8 cellular contexts compared by ENCODE assay signal in genomic region chr20:31675828-31676533, GRCh38. TPM values are rescaled to one million over a fixed set of nuclear protein-coding genes. Genes with fewer than 3 reads are reported as not detected.
DNase-seq lines count a peak whose midpoint lies in the region; ATAC-seq and TF ChIP-seq lines count a peak whose summit lies in the region.

No MANE protein-coding gene starts in this region.

- no peaks in the 10 kb centered on the region for H3K36me3 ChIP-seq in parathyroid adenoma (ENCODE audit: control insufficient read depth, insufficient read depth, low read length)
- H3K36me3 ChIP-seq in upper lobe of left lung: peaks cover 0 to 56% (median 11%) of the 10 kb centered on the region in 4 donors

- no peaks in the 10 kb centered on the region for H3K27me3 Mint-ChIP-seq in activated CD4-positive, alpha-beta T cell treated with anti-CD3 and anti-CD28 coated beads, Interleukin-2, amount 10 ng/mL, durations not matched to agents 24 days and 14 days
- no peaks in the 10 kb centered on the region for H3K27me3 Mint-ChIP-seq in effector memory CD8-positive, alpha-beta T cell

- no peak for DNase-seq in GM12864 (ENCODE audit: low read depth)
- DNase-seq in HS-5 (ENCODE audit: low read depth): peak; percentile 42
- DNase-seq in activated CD4-positive, alpha-beta T cell treated with anti-CD3 and anti-CD28 coated beads, Interleukin-2, amount 10 ng/mL, durations not matched to agents 24 days and 14 days: peak; percentile 93
- DNase-seq in effector memory CD8-positive, alpha-beta T cell: peak; percentile 45 to 58 (median 46)
- peak in 1 of 2 donors; percentile 46 for DNase-seq in upper lobe of left lung
- no peak for DNase-seq in foreskin keratinocyte
- DNase-seq in amniotic stem cell (lab: John Stamatoyannopoulos, UW): no peak

- H3K9me3 ChIP-seq in parathyroid adenoma (ENCODE audit: control insufficient read depth, low read length) (no peaks in the 10 kb centered on the region), upper lobe of left lung (no peaks in the 10 kb centered on the region)

- WGBS in upper lobe of left lung, 2 donors: 42% methylated on average over 10 of the region's 10 CpGs

- peaks cover 83% of the 10 kb centered on the region for H3K36me3 Mint-ChIP-seq in activated CD4-positive, alpha-beta T cell treated with anti-CD3 and anti-CD28 coated beads, Interleukin-2, amount 10 ng/mL, durations not matched to agents 24 days and 14 days (ENCODE audit: low read depth)
- H3K36me3 Mint-ChIP-seq in effector memory CD8-positive, alpha-beta T cell (ENCODE audit: insufficient read depth): peaks cover 21% of the 10 kb centered on the region

- H3K4me1 ChIP-seq in parathyroid adenoma (peaks cover 31% of the 10 kb centered on the region), upper lobe of left lung (peaks cover 86 to 100% (median 98%) of the 10 kb centered on the region in 4 donors), foreskin keratinocyte (peaks cover 35% of the 10 kb centered on the region)

- H3K4me2 ChIP-seq in parathyroid adenoma (ENCODE audit: low read length): no peak overlapping the region

- H3K27ac Mint-ChIP-seq in activated CD4-positive, alpha-beta T cell treated with anti-CD3 and anti-CD28 coated beads, Interleukin-2, amount 10 ng/mL, durations not matched to agents 24 days and 14 days: peak overlapping the region; percentile 89
- peak overlapping the region; percentile 97 to 99 for H3K27ac Mint-ChIP-seq in effector memory CD8-positive, alpha-beta T cell

- H3K4me3 Mint-ChIP-seq in activated CD4-positive, alpha-beta T cell treated with anti-CD3 and anti-CD28 coated beads, Interleukin-2, amount 10 ng/mL, durations not matched to agents 24 days and 14 days: peak overlapping the region; percentile 83
- H3K4me3 Mint-ChIP-seq in effector memory CD8-positive, alpha-beta T cell: peak overlapping the region; percentile 95 to 99

- intact Hi-C loops in activated CD4-positive, alpha-beta T cell treated with anti-CD3 and anti-CD28 coated beads, Interleukin-2, amount 10 ng/mL, durations not matched to agents 24 days and 14 days (cut with micrococcal nuclease): loop anchor here (1.0 to 2.0 kb wide), 4 partner anchors 15 to 46 kb away; partner anchors contain the start of gene BCL2L1

- H3K9me3 Mint-ChIP-seq in activated CD4-positive, alpha-beta T cell treated with anti-CD3 and anti-CD28 coated beads, Interleukin-2, amount 10 ng/mL, durations not matched to agents 24 days and 14 days: no peaks in the 10 kb centered on the region
- H3K9me3 Mint-ChIP-seq in effector memory CD8-positive, alpha-beta T cell: no peaks in the 10 kb centered on the region

- H3K4me3 ChIP-seq in GM12864 (ENCODE audit: low read depth, low read length) (peak overlapping the region; percentile 47), parathyroid adenoma (ENCODE audit: low read depth, low read length) (no peak overlapping the region), upper lobe of left lung (peak overlapping the region in 2 of 4 donors; percentile 14 to 23)

- H2AFZ ChIP-seq in parathyroid adenoma: no peak overlapping the region

- peak; percentile 69 for ATAC-seq in effector memory CD8-positive, alpha-beta T cell (replicated peaks)
- ATAC-seq in upper lobe of left lung (ENCODE audit: low FRiP score in 2 of 2): peak; percentile 5 to 52
- no peak for ATAC-seq in foreskin keratinocyte

- TF ChIP-seq POLR2A in upper lobe of left lung (IDR thresholded peaks at IDR 0.05): peak in 1 of 4 donors; percentile 9

- H3K9ac ChIP-seq in parathyroid adenoma: no peak overlapping the region

- H3K27ac ChIP-seq in parathyroid adenoma (peak overlapping the region; percentile 64), upper lobe of left lung (peak overlapping the region; percentile 74 to 90 (median 88)), foreskin keratinocyte (no peak overlapping the region)

- no peaks in the 10 kb centered on the region for H3K27me3 ChIP-seq in parathyroid adenoma (ENCODE audit: control insufficient read depth, insufficient read depth, low read length)
- H3K27me3 ChIP-seq in upper lobe of left lung: no peaks in the 10 kb centered on the region
- no peaks in the 10 kb centered on the region for H3K27me3 ChIP-seq in foreskin keratinocyte

- TF ChIP-seq CTCF in GM12864 (IDR thresholded peaks at IDR 0.05; ENCODE audit: low read depth, low read length, missing control alignments) (no peak), parathyroid adenoma (IDR thresholded peaks at IDR 0.05) (no peak), upper lobe of left lung (IDR thresholded peaks at IDR 0.05) (no peak), foreskin keratinocyte (conservative IDR thresholded peaks at IDR 0.05) (no peak)

- TF ChIP-seq EP300 in upper lobe of left lung (IDR thresholded peaks at IDR 0.05): peak in 2 of 4 donors; percentile 32 to 46

- peaks cover 43% of the 10 kb centered on the region for H3K79me2 ChIP-seq in parathyroid adenoma

- H3K4me1 Mint-ChIP-seq in activated CD4-positive, alpha-beta T cell treated with anti-CD3 and anti-CD28 coated beads, Interleukin-2, amount 10 ng/mL, durations not matched to agents 24 days and 14 days: peaks cover 83% of the 10 kb centered on the region
- H3K4me1 Mint-ChIP-seq in effector memory CD8-positive, alpha-beta T cell (ENCODE audit: low read depth in 2 of 2): peaks cover 80 to 85% of the 10 kb centered on the region in 2 donors

RNA-seq across cellular contexts. Expression of gene COX4I2, which starts 38.3 kb away (rescaled TPM):
- not detected in 2 replicates for total RNA-seq in activated CD4-positive, alpha-beta T cell treated with anti-CD3 and anti-CD28 coated beads, Interleukin-2, amount 10 ng/mL, durations not matched to agents 24 days and 14 days
- total RNA-seq in upper lobe of left lung (10 to 100 TPM in 4 of 6 donors, 1 to 10 TPM in 2; 1.9 to 24.3 (median 13.5) TPM), foreskin keratinocyte (not detected in 2 replicates)
- not detected in 2 replicates for polyA plus RNA-seq in foreskin keratinocyte

RNA-seq across cellular contexts. Expression of gene BCL2L1, which starts 46.7 kb away (rescaled TPM):
- total RNA-seq in activated CD4-positive, alpha-beta T cell treated with anti-CD3 and anti-CD28 coated beads, Interleukin-2, amount 10 ng/mL, durations not matched to agents 24 days and 14 days: 379 and 381 TPM in 2 replicates
- total RNA-seq in upper lobe of left lung (100 to 1,000 TPM; 131 to 245 (median 182) TPM), foreskin keratinocyte (114 and 136 TPM in 2 replicates)
- polyA plus RNA-seq in foreskin keratinocyte: 106 and 115 TPM in 2 replicates

Comparison
In these comparisons a context has a peak if more than half of its experiments do, and no peak if none do; other contexts are left out.
1. DNase-seq: peak in HS-5 (single experiment), activated CD4-positive, alpha-beta T cell treated with anti-CD3 and anti-CD28 coated beads, Interleukin-2, amount 10 ng/mL, durations not matched to agents 24 days and 14 days (single experiment) and effector memory CD8-positive, alpha-beta T cell (3 of 3); none in GM12864 (single experiment), foreskin keratinocyte (0 of 2) and amniotic stem cell (single experiment).